29 cellular contexts compared by ENCODE assay signal in the genomic region with DNA sequence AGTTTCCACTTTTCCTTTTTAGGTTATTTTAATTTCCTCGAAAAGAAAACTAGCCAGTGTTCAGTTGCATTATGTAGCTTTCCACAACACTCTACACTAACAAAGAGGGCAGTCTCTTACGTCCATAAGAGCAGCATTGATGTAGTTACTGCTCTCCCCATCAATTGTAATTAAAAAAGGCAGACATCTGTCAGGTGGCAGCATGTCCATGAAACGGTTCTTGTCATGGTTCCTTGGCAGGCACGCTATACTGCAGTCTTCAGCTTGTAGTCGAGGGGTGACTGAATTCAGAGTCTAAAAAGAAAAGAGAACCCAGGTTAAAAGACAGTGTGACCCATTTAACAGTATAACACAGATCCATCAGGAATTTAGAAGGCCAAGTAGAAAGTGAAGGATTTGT.
DNase-seq lines count a peak whose midpoint lies in the region; ATAC-seq lines count a peak whose summit lies in the region.
"Had no signal": no experiment of that assay in that cellular context is flagged by ENCODE, and none has a peak within 500 bp of the region (broad histone marks: within the 10 kb centered on the region; RNA-seq: fewer than 3 reads in every experiment).

No MANE protein-coding gene starts in this region.

- H3K4me1 ChIP-seq in GM23248 (ENCODE audit: insufficient read depth), result no peaks in the 10 kb centered on the region
- H3K4me1 ChIP-seq: adrenal gland, heart left ventricle, lower lobe of right lung, sigmoid colon, uterus had no signal

- no peaks in the 10 kb centered on the region for H3F3A ChIP-seq in GM23248 (ENCODE audit: insufficient read depth)

- H2AFZ ChIP-seq in GM23248, result no peak overlapping the region

- H3K27me3 Mint-ChIP-seq in activated naive CD8-positive, alpha-beta T cell treated with anti-CD3 and anti-CD28 coated beads, Interleukin-2, amount 50 U/mL, for 24 hours, result no peaks in the 10 kb centered on the region
- H3K27me3 Mint-ChIP-seq: CD4-positive, CD25-positive, alpha-beta regulatory T cell had no signal

- peak overlapping the region; percentile 32 for H3K27ac Mint-ChIP-seq in activated naive CD8-positive, alpha-beta T cell treated with anti-CD3 and anti-CD28 coated beads, Interleukin-2, amount 50 U/mL, for 24 hours
- H3K27ac Mint-ChIP-seq: CD4-positive, CD25-positive, alpha-beta regulatory T cell; stimulated activated effector memory CD8-positive, alpha-beta T cell treated with anti-CD3 and anti-CD28 coated beads, Interleukin-12 subunit alpha, Interleukin-12 subunit beta, amount 100 ng/mL, for 72 hours; T-helper 1 cell treated with Interleukin-12 subunit alpha and Interleukin-12 subunit beta and Interleukin-4 antibody, amounts not matched to agents 30 μg/mL and 1 μg/mL, for 36 hours had no signal

- peaks cover 18% of the 10 kb centered on the region for H3K36me3 ChIP-seq in GM23248 (ENCODE audit: low read depth)
- H3K36me3 ChIP-seq: adrenal gland, uterus had no signal

- H3K4me2 ChIP-seq in GM23248 (ENCODE audit: unreplicated experiment), result no peak overlapping the region

- H3K9me3 ChIP-seq in GM23248 (ENCODE audit: low read depth), result no peaks in the 10 kb centered on the region
- H3K9me3 ChIP-seq: adrenal gland, heart left ventricle, lower lobe of right lung, sigmoid colon, uterus had no signal

- no peaks in the 10 kb centered on the region for H3K79me2 ChIP-seq in GM23248 (ENCODE audit: insufficient read depth)

- H3K9me3 Mint-ChIP-seq in activated naive CD8-positive, alpha-beta T cell treated with anti-CD3 and anti-CD28 coated beads, Interleukin-2, amount 50 U/mL, for 24 hours, result peaks cover 3% of the 10 kb centered on the region
- H3K9me3 Mint-ChIP-seq: neural crest cell; stimulated activated effector memory CD8-positive, alpha-beta T cell treated with anti-CD3 and anti-CD28 coated beads, Interleukin-12 subunit alpha, Interleukin-12 subunit beta, amount 100 ng/mL, for 72 hours had no signal

- H4K20me1 ChIP-seq in GM23248 (ENCODE audit: insufficient read depth), result no peaks in the 10 kb centered on the region

- H3K4me1 Mint-ChIP-seq in activated naive CD8-positive, alpha-beta T cell treated with anti-CD3 and anti-CD28 coated beads, Interleukin-2, amount 50 U/mL, for 24 hours, result peaks cover 58% of the 10 kb centered on the region

- 84 to 91% methylated on average over 5 of the region's 5 CpGs for WGBS in GM23248 (ENCODE audit: low coverage in 1 of 2, low lambda C conversion rate in 2 of 2, missing lambda C conversion rate in 2 of 2), 2 experiments

- peaks cover 36% of the 10 kb centered on the region for H3K36me3 Mint-ChIP-seq in activated naive CD8-positive, alpha-beta T cell treated with anti-CD3 and anti-CD28 coated beads, Interleukin-2, amount 50 U/mL, for 24 hours (ENCODE audit: low read depth)
- H3K36me3 Mint-ChIP-seq: CD4-positive, CD25-positive, alpha-beta regulatory T cell; stimulated activated effector memory CD8-positive, alpha-beta T cell treated with anti-CD3 and anti-CD28 coated beads, Interleukin-12 subunit alpha, Interleukin-12 subunit beta, amount 100 ng/mL, for 72 hours had no signal

- peak overlapping the region; percentile 59 for H3K4me3 Mint-ChIP-seq in activated naive CD8-positive, alpha-beta T cell treated with anti-CD3 and anti-CD28 coated beads, Interleukin-2, amount 50 U/mL, for 24 hours
- H3K4me3 Mint-ChIP-seq: CD4-positive, CD25-positive, alpha-beta regulatory T cell; neural crest cell; stimulated activated effector memory CD8-positive, alpha-beta T cell treated with anti-CD3 and anti-CD28 coated beads, Interleukin-12 subunit alpha, Interleukin-12 subunit beta, amount 100 ng/mL, for 72 hours; T-helper 1 cell treated with Interleukin-12 subunit alpha and Interleukin-12 subunit beta and Interleukin-4 antibody, amounts not matched to agents 30 μg/mL and 1 μg/mL, for 36 hours had no signal

- no peaks in the 10 kb centered on the region for H3K9me2 ChIP-seq in GM23248 (ENCODE audit: insufficient read depth)

- no peaks in the 10 kb centered on the region for H3K27me3 ChIP-seq in GM23248 (replicated peaks; ENCODE audit: insufficient read depth)
- H3K27me3 ChIP-seq: adrenal gland, brain microvascular endothelial cell, heart left ventricle, sigmoid colon, uterus had no signal

- no peak overlapping the region for H3K27ac ChIP-seq in substantia nigra (ENCODE audit: low read depth, low read length, poor library complexity, severe bottlenecking)
- no peak overlapping the region for H3K27ac ChIP-seq in GM23248
- H3K27ac ChIP-seq: adrenal gland, brain microvascular endothelial cell, heart left ventricle, lower lobe of right lung, sigmoid colon, SK-N-MC, uterus had no signal

- no peak overlapping the region for H3K4me3 ChIP-seq in GM23248
- H3K4me3 ChIP-seq: adrenal gland, GM12878, heart left ventricle, lower lobe of right lung, sigmoid colon, SK-N-MC, uterus had no signal

- no peak overlapping the region for H3K9ac ChIP-seq in GM23248

- ATAC-seq in activated naive CD8-positive, alpha-beta T cell treated with anti-CD3 and anti-CD28 coated beads, Interleukin-2, amount 50 U/mL, for 24 hours, result no peak
- ATAC-seq in HG02885 (IDR thresholded peaks at IDR 0.05; ENCODE audit: poor library complexity, unreplicated experiment) (no peak), HG03196 (IDR thresholded peaks at IDR 0.05; ENCODE audit: unreplicated experiment) (no peak)
- ATAC-seq: GM12878; heart left ventricle; lower lobe of right lung; stimulated activated effector memory CD8-positive, alpha-beta T cell treated with anti-CD3 and anti-CD28 coated beads, Interleukin-12 subunit alpha, Interleukin-12 subunit beta, amount 100 ng/mL, for 72 hours had no signal

- in situ Hi-C loops in GM23248 (cut with MboI), result no loop called here

- DNase-seq in NCI-H82 (lab: John Stamatoyannopoulos, UW) (peak; percentile 7), NCI-H82 treated with DMSO at 0.1 percent for 48 hours (lab: John Stamatoyannopoulos, UW; ENCODE audit: unreplicated experiment) (no peak), hippocampal formation (lab: John Stamatoyannopoulos, UW) (peak; percentile 26 to 79), substantia nigra (lab: John Stamatoyannopoulos, UW) (peak in 32 of 49 donors; percentile 2 to 85 (median 30)), GM23248 (no peak)
- DNase-seq in activated naive CD8-positive, alpha-beta T cell treated with anti-CD3 and anti-CD28 coated beads, Interleukin-2, amount 50 U/mL, for 24 hours, result no peak
- DNase-seq: 8988T; activated CD4-positive, CD25-positive, alpha-beta regulatory T cell treated with anti-CD3 and anti-CD28 coated beads, Interleukin-2, amount 50 U/mL, for 72 hours; activated gamma-delta T cell treated with Interleukin-2 at 50 U/mL for 16 hours; activated T-cell treated with anti-CD3 and anti-CD28 coated beads, Interleukin-2, amount 50 U/mL, for 1 hour; adrenal gland; brain microvascular endothelial cell; CD4-positive, CD25-positive, alpha-beta regulatory T cell; DMS 273 treated with DMSO at 0.1 percent for 48 hours; EL; heart left ventricle; lower lobe of right lung; NCI-H1092; NCI-H187; sigmoid colon; stimulated activated CD4-positive, alpha-beta T cell treated with anti-CD3 and anti-CD28 coated beads, Interleukin-4, amount 100 ng/mL, for 24 hours; uterus had no signal

Comparison
In these comparisons a context has a peak if more than half of its experiments do, and no peak if none do; other contexts are left out.
1. DNase-seq: peak in NCI-H82 (single experiment), hippocampal formation (2 of 2) and substantia nigra (32 of 49); none in NCI-H82 treated with DMSO at 0.1 percent for 48 hours (single experiment), activated naive CD8-positive, alpha-beta T cell treated with anti-CD3 and anti-CD28 coated beads, Interleukin-2, amount 50 U/mL, for 24 hours (single experiment) and GM23248 (single experiment).